In genomic region chr5:27041372-27041771, GRCh38 we compare ENCODE assay signal across 1 cellular context.
TF ChIP-seq lines count a peak whose summit lies in the region.

No MANE protein-coding gene starts in this region.

TF ChIP-seq in GM12878, 131 proteins besides CTCF, POLR2A, EP300 and RAD21 (continued from another document):
- TF ChIP-seq CUX1 (IDR thresholded peaks at IDR 0.05; ENCODE audit: insufficient replicate concordance, low read depth, low read length) (no peak), SP1 (IDR thresholded peaks at IDR 0.05; ENCODE audit: low read depth, low read length) (no peak), MTA2 (IDR thresholded peaks at IDR 0.05; ENCODE audit: low read depth) (no peak), TAF1 (IDR thresholded peaks at IDR 0.05; ENCODE audit: borderline replicate concordance, low read depth, low read length) (no peak), SKIL (IDR thresholded peaks at IDR 0.05; ENCODE audit: low read depth, poor library complexity, severe bottlenecking) (no peak), HDAC2 (IDR thresholded peaks at IDR 0.05) (no peak), ATF7 (IDR thresholded peaks at IDR 0.05; ENCODE audit: low read depth) (no peak), ZBTB33 (IDR thresholded peaks at IDR 0.05) (no peak), YY1 (IDR thresholded peaks at IDR 0.05; ENCODE audit: low read depth, low read length) (no peak), CBFB (IDR thresholded peaks at IDR 0.05; ENCODE audit: low read depth) (no peak), ZNF592 (IDR thresholded peaks at IDR 0.05) (no peak), HDAC6 (IDR thresholded peaks at IDR 0.05; ENCODE audit: unreplicated experiment) (no peak)
